In the genomic region with DNA sequence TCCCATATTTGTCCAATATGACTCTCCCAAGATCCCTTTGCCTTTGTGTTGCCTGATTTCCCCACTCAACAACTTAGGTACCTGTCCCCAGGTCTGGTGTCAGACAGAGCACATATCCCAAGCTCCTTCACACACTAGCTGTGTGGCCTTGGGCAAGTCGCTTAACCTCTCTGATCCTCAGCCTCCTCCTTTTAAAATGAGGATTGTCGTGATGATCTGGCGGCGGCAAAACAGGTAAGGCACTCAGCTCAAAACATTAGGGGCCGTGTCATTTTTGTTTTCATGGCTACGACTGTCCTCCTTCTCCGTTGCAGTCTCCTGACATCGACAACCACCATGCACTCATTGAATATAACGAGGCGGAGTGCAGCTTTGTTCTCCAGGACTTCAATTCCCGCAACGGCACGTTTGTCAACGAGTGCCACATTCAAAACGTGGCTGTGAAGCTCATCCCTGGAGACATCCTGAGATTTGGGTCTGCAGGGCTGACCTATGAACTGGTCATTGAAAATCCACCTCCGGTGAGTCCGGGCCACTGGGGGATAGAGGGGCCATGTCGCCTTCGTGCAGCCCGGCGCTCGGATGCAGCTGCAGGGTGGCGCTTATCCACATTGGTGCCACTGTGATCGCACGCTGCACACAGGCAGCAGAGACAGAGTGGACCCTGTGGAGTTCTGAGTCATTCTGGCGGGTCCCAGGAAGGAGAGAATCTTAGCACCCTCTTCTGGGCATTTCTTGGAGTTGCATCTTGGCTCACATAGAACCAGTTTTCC, we compare ENCODE assay signal across 8 cellular contexts. TPM values are rescaled to one million over a fixed set of nuclear protein-coding genes. Genes with fewer than 3 reads are reported as not detected.
DNase-seq lines count a peak whose midpoint lies in the region; ATAC-seq and TF ChIP-seq lines count a peak whose summit lies in the region.

No MANE protein-coding gene starts in this region.

- H3K4me3 Mint-ChIP-seq in CD8-positive, alpha-beta T cell, result no peak overlapping the region
- H3K4me3 Mint-ChIP-seq in activated CD4-positive, alpha-beta memory T cell treated with anti-CD3 and anti-CD28 coated beads, Interleukin-2, amount 10 ng/mL, durations not matched to agents 7 days and 5 days, result no peak overlapping the region
- H3K4me3 Mint-ChIP-seq in nephron, result peak overlapping the region in 2 of 3 experiments; percentile 29 to 41

- H3K9me3 Mint-ChIP-seq in CD8-positive, alpha-beta T cell, result no peaks in the 10 kb centered on the region
- H3K9me3 Mint-ChIP-seq in activated CD4-positive, alpha-beta memory T cell treated with anti-CD3 and anti-CD28 coated beads, Interleukin-2, amount 10 ng/mL, durations not matched to agents 7 days and 5 days, result no peaks in the 10 kb centered on the region
- H3K9me3 Mint-ChIP-seq in nephron, result peaks cover 8% of the 10 kb centered on the region

- no peaks in the 10 kb centered on the region for H3K36me3 ChIP-seq in CD8-positive, alpha-beta T cell (ENCODE audit: insufficient read depth, low read length)
- no peaks in the 10 kb centered on the region for H3K36me3 ChIP-seq in H7 (replicated peaks; ENCODE audit: control insufficient read depth, insufficient read depth, low read length)
- no peaks in the 10 kb centered on the region for H3K36me3 ChIP-seq in uterus

- CTCF ChIA-PET in CD8-positive, alpha-beta T cell (lab: Charles Lee), result interaction anchor here (0.8 to 2.4 kb wide), 8 partner anchors 10 to 152 kb away, joined by 3 to 14 read pairs (median 4); no protein-coding TSS in a partner anchor
- CTCF ChIA-PET in activated CD4-positive, alpha-beta memory T cell treated with anti-CD3 and anti-CD28 coated beads, Interleukin-2, amount 10 ng/mL, durations not matched to agents 7 days and 5 days (lab: Charles Lee), result interaction anchor here (0.8 to 5.6 kb wide), 10 partner anchors 18 to 156 kb away, joined by 3 to 64 read pairs (median 4); no protein-coding TSS in a partner anchor

- peaks cover 34% of the 10 kb centered on the region for H3K27me3 Mint-ChIP-seq in CD8-positive, alpha-beta T cell (ENCODE audit: low read depth)
- H3K27me3 Mint-ChIP-seq in activated CD4-positive, alpha-beta memory T cell treated with anti-CD3 and anti-CD28 coated beads, Interleukin-2, amount 10 ng/mL, durations not matched to agents 7 days and 5 days, result peaks cover 34% of the 10 kb centered on the region
- H3K27me3 Mint-ChIP-seq in nephron (ENCODE audit: low read depth), result peaks cover 7% of the 10 kb centered on the region

- no peak overlapping the region for H3K27ac ChIP-seq in CD8-positive, alpha-beta T cell (ENCODE audit: low read depth, low read length)
- H3K27ac ChIP-seq in uterus, result no peak overlapping the region

- POLR2A ChIA-PET in CD8-positive, alpha-beta T cell (lab: Charles Lee), result no interaction called here
- POLR2A ChIA-PET in activated CD4-positive, alpha-beta memory T cell treated with anti-CD3 and anti-CD28 coated beads, Interleukin-2, amount 10 ng/mL, durations not matched to agents 7 days and 5 days (lab: Charles Lee), result interaction anchor here (0.9 kb wide), 1 partner anchor 144 kb away, joined by 3 read pairs; no protein-coding TSS in a partner anchor

- H3K9me3 ChIP-seq in CD8-positive, alpha-beta T cell (ENCODE audit: low read length), result no peaks in the 10 kb centered on the region
- H3K9me3 ChIP-seq in uterus, result no peaks in the 10 kb centered on the region

- no peak for TF ChIP-seq POLR2A in uterus (IDR thresholded peaks at IDR 0.05)

- H3K4me1 Mint-ChIP-seq in CD8-positive, alpha-beta T cell (ENCODE audit: low read depth), result peaks cover 2% of the 10 kb centered on the region
- peaks cover 3% of the 10 kb centered on the region for H3K4me1 Mint-ChIP-seq in activated CD4-positive, alpha-beta memory T cell treated with anti-CD3 and anti-CD28 coated beads, Interleukin-2, amount 10 ng/mL, durations not matched to agents 7 days and 5 days
- no peaks in the 10 kb centered on the region for H3K4me1 Mint-ChIP-seq in nephron

- H3K4me3 ChIP-seq in CD8-positive, alpha-beta T cell (ENCODE audit: low read depth, low read length), result no peak overlapping the region
- H3K4me3 ChIP-seq in H7 (ENCODE audit: insufficient read depth, low read depth, low read length), result no peak overlapping the region
- no peak overlapping the region for H3K4me3 ChIP-seq in uterus

- peaks cover 5% of the 10 kb centered on the region for H3K27me3 ChIP-seq in CD8-positive, alpha-beta T cell (ENCODE audit: insufficient read depth, low read length)
- H3K27me3 ChIP-seq in H7 (ENCODE audit: control insufficient read depth, insufficient read depth, low read length) (no peaks in the 10 kb centered on the region; the same call in 1 of the 2 replicates), uterus (peaks cover 0 to 7% of the 10 kb centered on the region in 2 donors)

- ATAC-seq in CD8-positive, alpha-beta T cell, result peak; percentile 46
- ATAC-seq in HG02642 (IDR thresholded peaks at IDR 0.05; ENCODE audit: poor library complexity, unreplicated experiment), result no peak

- no peak overlapping the region for H3K27ac Mint-ChIP-seq in CD8-positive, alpha-beta T cell
- H3K27ac Mint-ChIP-seq in activated CD4-positive, alpha-beta memory T cell treated with anti-CD3 and anti-CD28 coated beads, Interleukin-2, amount 10 ng/mL, durations not matched to agents 7 days and 5 days, result no peak overlapping the region
- H3K27ac Mint-ChIP-seq in nephron, result no peak overlapping the region

- peak; percentile 46 for TF ChIP-seq CTCF in CD8-positive, alpha-beta T cell (IDR thresholded peaks at IDR 0.05)
- peak; percentile 81 to 85 (median 83) for TF ChIP-seq CTCF in nephron (IDR thresholded peaks at IDR 0.05; ENCODE audit: unreplicated experiment in 3 of 3)
- peak; percentile 59 to 84 (median 69) for TF ChIP-seq CTCF in uterus (IDR thresholded peaks at IDR 0.05)

- H3K36me3 Mint-ChIP-seq in CD8-positive, alpha-beta T cell, result no peaks in the 10 kb centered on the region
- no peaks in the 10 kb centered on the region for H3K36me3 Mint-ChIP-seq in activated CD4-positive, alpha-beta memory T cell treated with anti-CD3 and anti-CD28 coated beads, Interleukin-2, amount 10 ng/mL, durations not matched to agents 7 days and 5 days (ENCODE audit: low read depth)
- H3K36me3 Mint-ChIP-seq in nephron (ENCODE audit: low read depth), result no peaks in the 10 kb centered on the region

- H3K4me1 ChIP-seq in CD8-positive, alpha-beta T cell (ENCODE audit: insufficient read depth, low read length), result no peaks in the 10 kb centered on the region
- H3K4me1 ChIP-seq in uterus, result no peaks in the 10 kb centered on the region

- intact Hi-C loops in CD8-positive, alpha-beta T cell (cut with DNase I, micrococcal nuclease), result loop anchor here in 1 of 2 experiments (1.0 kb wide), 1 partner anchor 144 kb away; no protein-coding TSS in a partner anchor
- intact Hi-C loops in uterus (cut with DNase I; ENCODE audit: low total_unique reads), result no loop called here

- peak in 1 of 7 experiments; percentile 18 for DNase-seq in CD8-positive, alpha-beta T cell
- DNase-seq in H7 (peak; percentile 88), NCI-H446 (lab: John Stamatoyannopoulos, UW) (peak; percentile 68 to 83), fibroblast of peridontal ligament (ENCODE audit: extremely low read depth) (peak; percentile 78), uterus (peak; percentile 40 to 44)
- peak; percentile 44 for DNase-seq in activated CD4-positive, alpha-beta memory T cell treated with anti-CD3 and anti-CD28 coated beads, Interleukin-2, amount 10 ng/mL, durations not matched to agents 7 days and 5 days

RNA-seq across cellular contexts. Expression of a gene that starts 25.2 kb away (rescaled TPM):
- total RNA-seq in CD8-positive, alpha-beta T cell, result not detected
- total RNA-seq in H7 (2014; rRNA removed; shearing (Covaris generic)), result 0.52 and 0.83 TPM in 2 replicates
- total RNA-seq in activated CD4-positive, alpha-beta memory T cell treated with anti-CD3 and anti-CD28 coated beads, Interleukin-2, amount 10 ng/mL, durations not matched to agents 7 days and 5 days, result under 1 TPM in 1 of 2 experiments, not detected in 1; 0.18 TPM
- total RNA-seq in uterus, result 1 to 10 TPM in 2 of 4 donors, not detected in 2; 1.1 to 4.1 TPM

Comparison
In these comparisons a context has a peak if more than half of its experiments do, and no peak if none do; other contexts are left out.
1. H3K4me3 Mint-ChIP-seq: peak in nephron (2 of 3); none in CD8-positive, alpha-beta T cell (single experiment) and activated CD4-positive, alpha-beta memory T cell treated with anti-CD3 and anti-CD28 coated beads, Interleukin-2, amount 10 ng/mL, durations not matched to agents 7 days and 5 days (single experiment).
2. Peak in every context shown above with its lines, with median percentiles within 50 percentile points of each other: CTCF ChIP-seq.